9 cellular contexts compared by ENCODE assay signal in the genomic region with DNA sequence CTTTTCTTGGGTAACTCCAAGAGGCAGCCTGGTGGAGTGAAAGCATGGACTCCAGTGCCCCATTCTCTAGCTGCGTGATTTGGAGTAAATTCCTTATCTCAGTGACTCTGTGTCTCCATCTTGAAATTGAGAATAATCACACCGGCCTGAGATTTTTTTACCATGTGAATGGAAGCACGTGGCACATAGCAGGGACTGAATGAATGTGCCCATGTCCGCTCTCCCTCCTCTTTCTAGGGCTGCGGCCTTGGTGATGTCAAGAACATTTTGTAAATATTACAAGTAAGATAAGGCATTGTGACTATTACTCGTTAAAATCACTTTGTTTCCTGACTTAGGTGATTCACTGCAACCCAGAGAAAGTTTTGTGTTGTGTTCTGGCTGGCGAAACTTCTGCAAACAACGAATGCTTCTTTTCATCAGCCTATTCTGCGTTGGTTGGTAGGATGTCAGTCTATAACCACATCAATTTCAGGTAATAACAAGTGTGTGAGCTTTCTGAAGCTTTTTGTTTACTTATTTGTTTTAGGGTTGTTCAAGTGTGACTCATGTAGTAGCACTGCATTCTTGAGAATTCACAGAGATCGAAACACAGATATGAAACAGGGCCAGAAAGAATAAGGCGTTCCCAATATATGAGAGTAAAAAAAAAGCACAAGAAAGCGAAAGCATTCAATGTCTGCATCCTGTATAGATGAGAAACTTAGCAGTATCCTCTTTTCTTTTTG.
DNase-seq lines count a peak whose midpoint lies in the region; TF ChIP-seq lines count a peak whose summit lies in the region.
"Had no signal": no experiment of that assay in that cellular context is flagged by ENCODE, and none has a peak within 500 bp of the region (broad histone marks: within the 10 kb centered on the region; RNA-seq: fewer than 3 reads in every experiment).

No MANE protein-coding gene starts in this region.

- H3K4me1 ChIP-seq in MM.1S (ENCODE audit: low read length) (peaks cover 4% of the 10 kb centered on the region; the same call in 1 of the 2 replicates), colonic mucosa (no peaks in the 10 kb centered on the region), smooth muscle cell (ENCODE audit: low read depth) (peaks cover 3% of the 10 kb centered on the region)

- H3K36me3 ChIP-seq in MM.1S (replicated peaks; ENCODE audit: insufficient read depth, low read length) (no peaks in the 10 kb centered on the region), colonic mucosa (no peaks in the 10 kb centered on the region), smooth muscle cell (ENCODE audit: low read depth) (no peaks in the 10 kb centered on the region)

- H3K27ac ChIP-seq in MM.1S (ENCODE audit: low read length) (no peak overlapping the region), colonic mucosa (peak overlapping the region; percentile 61), smooth muscle cell (ENCODE audit: low read depth) (peak overlapping the region; percentile 65)
- H3K27ac ChIP-seq: BLaER1 treated with 17β-estradiol and CSF1 and Interleukin-3, amounts not matched to agents 10 nM and 100 nM had no signal

- H3K79me2 ChIP-seq in MM.1S (ENCODE audit: low read length): no peaks in the 10 kb centered on the region
- no peaks in the 10 kb centered on the region for H3K79me2 ChIP-seq in smooth muscle cell (ENCODE audit: low read depth)

- DNase-seq in activated CD4-positive, alpha-beta T cell treated with anti-CD3 and anti-CD28 coated beads for 4 hours: peak; percentile 9 to 14
- DNase-seq in activated CD4-positive, alpha-beta T cell treated with anti-CD3 and anti-CD28 coated beads, Interleukin-2, amount 50 U/mL, for 48 hours: no peak
- peak; percentile 50 for DNase-seq in MM.1S
- DNase-seq in colonic mucosa: no peak
- DNase-seq in smooth muscle cell (lab: John Stamatoyannopoulos, UW; ENCODE audit: unreplicated experiment): no peak
- DNase-seq in AG08395 (ENCODE audit: low spot score): no peak
- no peak for DNase-seq in NCI-H1092 treated with DMSO at 0.1 percent for 48 hours (lab: John Stamatoyannopoulos, UW)
- no peak for DNase-seq in foreskin melanocyte

- intact Hi-C loops in colonic mucosa (cut with DNase I): no loop called here

- WGBS in smooth muscle cell (ENCODE audit: low lambda C conversion rate): 44% methylated on average over 12 of the region's 12 CpGs

- TF ChIP-seq CTCF in MM.1S (IDR thresholded peaks at IDR 0.05; ENCODE audit: low read length): no peak
- TF ChIP-seq CTCF in colonic mucosa (IDR thresholded peaks at IDR 0.05): no peak
- TF ChIP-seq CTCF in smooth muscle cell (IDR thresholded peaks at IDR 0.05; ENCODE audit: borderline replicate concordance, insufficient read depth, poor library complexity, severe bottlenecking): no peak

- H3K4me3 ChIP-seq in MM.1S (ENCODE audit: low read length) (peak overlapping the region; percentile 38; the same call in 1 of the 2 replicates), colonic mucosa (no peak overlapping the region), smooth muscle cell (no peak overlapping the region)
- H3K4me3 ChIP-seq: BLaER1 treated with 17β-estradiol and CSF1 and Interleukin-3, amounts not matched to agents 10 nM and 100 nM had no signal

- H3K9ac ChIP-seq in MM.1S (ENCODE audit: low read length): no peak overlapping the region
- H3K9ac ChIP-seq in colonic mucosa (ENCODE audit: low read depth in 2 of 2, low read length in 2 of 2): peak overlapping the region in 1 of 2 donors; percentile 9
- H3K9ac ChIP-seq in smooth muscle cell (ENCODE audit: low read depth): peak overlapping the region; percentile 8
- H3K9ac ChIP-seq: BLaER1 treated with 17β-estradiol and CSF1 and Interleukin-3, amounts not matched to agents 10 nM and 100 nM had no signal

- H3K9me2 ChIP-seq in MM.1S (replicated peaks; ENCODE audit: insufficient read depth, low read length): no peaks in the 10 kb centered on the region

- H3F3A ChIP-seq in MM.1S (ENCODE audit: insufficient read depth, low read length): peaks cover 10% of the 10 kb centered on the region; the same call in 1 of the 2 replicates
- peaks cover 12% of the 10 kb centered on the region for H3F3A ChIP-seq in smooth muscle cell (ENCODE audit: low read depth)

- H2AFZ ChIP-seq in MM.1S (ENCODE audit: low read length) (no peak overlapping the region), smooth muscle cell (ENCODE audit: low read depth) (peak overlapping the region; percentile 71)

- H3K4me2 ChIP-seq in MM.1S (ENCODE audit: low read depth, low read length) (peak overlapping the region; percentile 42), smooth muscle cell (peak overlapping the region; percentile 7)

- H4K20me1 ChIP-seq in MM.1S (ENCODE audit: insufficient read depth, low read length) (no peaks in the 10 kb centered on the region), smooth muscle cell (ENCODE audit: low read depth) (no peaks in the 10 kb centered on the region)
- H4K20me1 ChIP-seq: BLaER1 treated with 17β-estradiol and CSF1 and Interleukin-3, amounts not matched to agents 10 nM and 100 nM had no signal

- H3K27me3 ChIP-seq in MM.1S (replicated peaks; ENCODE audit: insufficient read depth, low read length) (peaks cover 40% of the 10 kb centered on the region), colonic mucosa (no peaks in the 10 kb centered on the region), smooth muscle cell (ENCODE audit: low read depth) (no peaks in the 10 kb centered on the region)
- H3K27me3 ChIP-seq: BLaER1 treated with 17β-estradiol and CSF1 and Interleukin-3, amounts not matched to agents 10 nM and 100 nM had no signal

- H3K9me3 ChIP-seq in MM.1S (replicated peaks; ENCODE audit: insufficient read depth, low read length) (no peaks in the 10 kb centered on the region), colonic mucosa (no peaks in the 10 kb centered on the region), smooth muscle cell (replicated peaks; ENCODE audit: low read depth) (peaks cover 6% of the 10 kb centered on the region)

Comparison
In these comparisons a context has a peak if more than half of its experiments do, and no peak if none do; other contexts are left out.
1. DNase-seq: peak in activated CD4-positive, alpha-beta T cell treated with anti-CD3 and anti-CD28 coated beads for 4 hours (2 of 2) and MM.1S (single experiment); none in activated CD4-positive, alpha-beta T cell treated with anti-CD3 and anti-CD28 coated beads, Interleukin-2, amount 50 U/mL, for 48 hours (0 of 2), colonic mucosa (single experiment), smooth muscle cell (single experiment), AG08395 (single experiment), NCI-H1092 treated with DMSO at 0.1 percent for 48 hours (single experiment) and foreskin melanocyte (single experiment).